8 cellular contexts compared by ENCODE assay signal in the genomic region with DNA sequence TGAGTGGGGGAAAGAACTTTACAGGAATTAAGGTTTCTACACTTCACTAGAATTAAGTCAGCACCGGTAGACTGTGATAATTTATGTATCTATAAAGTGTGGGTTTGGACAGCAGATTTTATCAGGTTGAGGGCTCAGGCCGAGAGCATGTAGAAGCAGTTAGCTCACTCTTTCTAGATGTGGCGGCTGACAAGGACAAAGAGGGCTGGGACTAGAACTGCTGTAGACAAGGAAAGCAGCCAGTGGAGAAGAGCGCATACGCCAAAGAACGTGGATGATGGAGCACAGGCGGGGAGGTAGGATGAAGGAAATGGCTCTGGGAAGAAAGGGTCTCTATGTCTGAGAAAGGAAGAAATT. TPM values are rescaled to one million over a fixed set of nuclear protein-coding genes. Genes with fewer than 3 reads are reported as not detected.
DNase-seq lines count a peak whose midpoint lies in the region; ATAC-seq and TF ChIP-seq lines count a peak whose summit lies in the region.

No MANE protein-coding gene starts in this region.

- peak overlapping the region; percentile 98 for H3K27ac Mint-ChIP-seq in glutamatergic neuron (ENCODE audit: unreplicated experiment)

- peak overlapping the region; percentile 75 for H3K4me3 ChIP-seq in psoas muscle

- H3K27me3 Mint-ChIP-seq in glutamatergic neuron (ENCODE audit: unreplicated experiment) = peaks cover 3% of the 10 kb centered on the region

- TF ChIP-seq CTCF in glutamatergic neuron (IDR thresholded peaks at IDR 0.05; ENCODE audit: partially characterized antibody, unreplicated experiment) = no peak
- no peak for TF ChIP-seq CTCF in psoas muscle (IDR thresholded peaks at IDR 0.05)

- H3K4me1 ChIP-seq in psoas muscle = peaks cover 21% of the 10 kb centered on the region

- peaks cover 8% of the 10 kb centered on the region for H3K4me1 Mint-ChIP-seq in glutamatergic neuron (ENCODE audit: low read depth, unreplicated experiment)

- no peaks in the 10 kb centered on the region for H3K9me3 Mint-ChIP-seq in glutamatergic neuron (ENCODE audit: unreplicated experiment)

- 17 to 28% (median 22%) methylated on average over 7 of the region's 7 CpGs for WGBS in psoas muscle, 3 donors

- H3K4me3 Mint-ChIP-seq in glutamatergic neuron (ENCODE audit: unreplicated experiment) = peak overlapping the region; percentile 97

- H3K36me3 Mint-ChIP-seq in glutamatergic neuron (ENCODE audit: unreplicated experiment) = no peaks in the 10 kb centered on the region

- peak; percentile 33 to 49 (median 37) for ATAC-seq in psoas muscle

- DNase-seq in activated gamma-delta T cell treated with Interleukin-2 at 50 U/mL for 16 hours = peak; percentile 4
- DNase-seq in activated gamma-delta T cell (lab: John Stamatoyannopoulos, UW) = no peak
- peak; percentile 16 for DNase-seq in HuH-7.5 (ENCODE audit: low spot score)
- peak; percentile 13 for DNase-seq in activated T-cell treated with anti-CD3 and anti-CD28 coated beads for 4 hours
- no peak for DNase-seq in glutamatergic neuron
- DNase-seq in psoas muscle = no peak
- DNase-seq in medulla oblongata (ENCODE audit: extremely low spot score) = no peak
- DNase-seq in DMS153 treated with DMSO at 0.1 percent for 48 hours (lab: John Stamatoyannopoulos, UW; ENCODE audit: unreplicated experiment) = no peak

- intact Hi-C loops in psoas muscle (cut with DNase I) = loop anchor here in 1 of 2 donors (2.0 kb wide), 1 partner anchor 124 kb away; no protein-coding TSS in a partner anchor

- H3K27ac ChIP-seq in psoas muscle = peak overlapping the region; percentile 94

- H3K36me3 ChIP-seq in psoas muscle (ENCODE audit: insufficient read depth in 1 of 2, low read depth in 1 of 2) = peaks cover 0 to 29% of the 10 kb centered on the region in 2 donors

- no peaks in the 10 kb centered on the region for H3K9me3 ChIP-seq in psoas muscle

- H3K27me3 ChIP-seq in psoas muscle (ENCODE audit: insufficient read depth in 3 of 3, low read length in 2 of 3) = peaks cover 0 to 2% (median 0%) of the 10 kb centered on the region in 3 donors

RNA-seq across cellular contexts. Expression of a gene that starts 0.5 kb away (rescaled TPM):
- total RNA-seq in glutamatergic neuron (ENCODE audit: unreplicated experiment) (46.1 TPM), psoas muscle (10 to 100 TPM; 26.8 to 38.2 (median 27.2) TPM)
- polyA plus RNA-seq in psoas muscle = 10 to 100 TPM in 2 of 3 donors, 1 to 10 TPM in 1; 10.0 to 20.4 (median 13.9) TPM

Comparison
In these comparisons a context has a peak if more than half of its experiments do, and no peak if none do; other contexts are left out.
1. DNase-seq: peak in activated gamma-delta T cell treated with Interleukin-2 at 50 U/mL for 16 hours (single experiment), HuH-7.5 (single experiment) and activated T-cell treated with anti-CD3 and anti-CD28 coated beads for 4 hours (single experiment); none in activated gamma-delta T cell (single experiment), glutamatergic neuron (single experiment), psoas muscle (0 of 2), medulla oblongata (single experiment) and DMS153 treated with DMSO at 0.1 percent for 48 hours (single experiment).